ENCODE assay signal across 16 cellular contexts in genomic region chr20:59600472-59600871, GRCh38. TPM values are rescaled to one million over a fixed set of nuclear protein-coding genes. Genes with fewer than 3 reads are reported as not detected.
DNase-seq lines count a peak whose midpoint lies in the region; ATAC-seq and TF ChIP-seq lines count a peak whose summit lies in the region.
"Had no signal": no experiment of that assay in that cellular context is flagged by ENCODE, and none has a peak within 500 bp of the region (broad histone marks: within the 10 kb centered on the region; RNA-seq: fewer than 3 reads in every experiment).

No MANE protein-coding gene starts in this region.

- TF ChIP-seq CTCF in lower lobe of right lung (IDR thresholded peaks at IDR 0.05), result no peak

- H3K27me3 ChIP-seq in lower lobe of right lung (ENCODE audit: low read depth), result peaks cover 41% of the 10 kb centered on the region

- no peaks in the 10 kb centered on the region for H3K9me3 ChIP-seq in KOPT-K1 (ENCODE audit: insufficient read depth, low read length, poor library complexity, severe bottlenecking)
- no peaks in the 10 kb centered on the region for H3K9me3 ChIP-seq in lower lobe of right lung
- H3K9me3 ChIP-seq: A549, BE2C, Caco-2 had no signal

- intact Hi-C loops in lower lobe of right lung (cut with DNase I), result no loop called here

- H3K4me3 ChIP-seq in lower lobe of right lung, result no peak overlapping the region
- H3K4me3 ChIP-seq: A549 had no signal

- peak; percentile 50 for DNase-seq in MV-4-11 (lab: John Stamatoyannopoulos, UW)
- peak; percentile 21 for DNase-seq in NOMO-1 treated with dmso at 0.1 percent for 144 hours (lab: John Stamatoyannopoulos, UW; ENCODE audit: unreplicated experiment)
- no peak for DNase-seq in substantia nigra (lab: John Stamatoyannopoulos, UW)
- DNase-seq in lower lobe of right lung, result no peak
- no peak for DNase-seq in kidney tubule cell (ENCODE audit: low spot score)
- no peak for DNase-seq in mucosa of gallbladder (ENCODE audit: low spot score)
- DNase-seq: BE2C; Caco-2; CD8-positive, alpha-beta memory T cell; DND-41; GDM1; GOT3; H9 had no signal

- H3K27ac ChIP-seq in KOPT-K1 (ENCODE audit: low read depth, low read length, poor library complexity, severe bottlenecking) (peak overlapping the region; percentile 97), substantia nigra (ENCODE audit: low read depth, low read length, poor library complexity, severe bottlenecking) (peak overlapping the region; percentile 26), lower lobe of right lung (no peak overlapping the region)
- H3K27ac ChIP-seq: A549 had no signal

- H3K4me1 ChIP-seq in lower lobe of right lung, result no peaks in the 10 kb centered on the region
- H3K4me1 ChIP-seq: A549, BE2C, Caco-2 had no signal

- H3K36me3 ChIP-seq in KOPT-K1 (ENCODE audit: insufficient read depth, low read length) (no peaks in the 10 kb centered on the region), lower lobe of right lung (no peaks in the 10 kb centered on the region)
- H3K36me3 ChIP-seq: BE2C had no signal

- ATAC-seq in lower lobe of right lung, result no peak
- ATAC-seq: A549 had no signal

RNA-seq across cellular contexts. Expression of gene PHACTR3, which starts 3.9 kb away (rescaled TPM):
- total RNA-seq in lower lobe of right lung (9.0 TPM), mucosa of gallbladder (6.9 TPM)
- total RNA-seq: CD8-positive, alpha-beta memory T cell; H9; HT1080 had no signal

Comparison
In these comparisons a context has a peak if more than half of its experiments do, and no peak if none do; other contexts are left out.
1. DNase-seq: peak in MV-4-11 (single experiment) and NOMO-1 treated with dmso at 0.1 percent for 144 hours (single experiment); none in substantia nigra (0 of 49), lower lobe of right lung (single experiment), kidney tubule cell (single experiment) and mucosa of gallbladder (single experiment).